Comparison of ENCODE assay signal across 8 cellular contexts in genomic region chr19:40365613-40366401, GRCh38. TPM values are rescaled to one million over a fixed set of nuclear protein-coding genes. Genes with fewer than 3 reads are reported as not detected.
DNase-seq lines count a peak whose midpoint lies in the region; ATAC-seq and TF ChIP-seq lines count a peak whose summit lies in the region.

No MANE protein-coding gene starts in this region.

- H3K9me3 ChIP-seq in cardiac muscle cell (ENCODE audit: low read depth) = no peaks in the 10 kb centered on the region
- H3K9me3 ChIP-seq in parathyroid adenoma (ENCODE audit: control insufficient read depth, low read length) = no peaks in the 10 kb centered on the region

- H3K27ac ChIP-seq in cardiac muscle cell (peak overlapping the region; percentile 89), parathyroid adenoma (no peak overlapping the region)

- peaks cover 2% of the 10 kb centered on the region for H3K36me3 Mint-ChIP-seq in activated naive CD8-positive, alpha-beta T cell treated with anti-CD3 and anti-CD28 coated beads for 36 hours

- peak overlapping the region; percentile 37 for H3K4me2 ChIP-seq in parathyroid adenoma (ENCODE audit: low read length)

- no peaks in the 10 kb centered on the region for H3K27me3 Mint-ChIP-seq in activated naive CD8-positive, alpha-beta T cell treated with anti-CD3 and anti-CD28 coated beads for 36 hours

- peak overlapping the region; percentile 42 for H3K4me3 Mint-ChIP-seq in activated naive CD8-positive, alpha-beta T cell treated with anti-CD3 and anti-CD28 coated beads for 36 hours

- H3K27ac Mint-ChIP-seq in activated naive CD8-positive, alpha-beta T cell treated with anti-CD3 and anti-CD28 coated beads for 36 hours = no peak overlapping the region

- H3K27me3 ChIP-seq in cardiac muscle cell (no peaks in the 10 kb centered on the region), parathyroid adenoma (ENCODE audit: control insufficient read depth, insufficient read depth, low read length) (no peaks in the 10 kb centered on the region)

- H2AFZ ChIP-seq in parathyroid adenoma = peak overlapping the region; percentile 72

- H3K4me3 ChIP-seq in GM12875 (ENCODE audit: low read depth, low read length) (peak overlapping the region; percentile 38), cardiac muscle cell (peak overlapping the region; percentile 41), parathyroid adenoma (ENCODE audit: low read depth, low read length) (no peak overlapping the region)

- no peak for TF ChIP-seq CTCF in GM12875 (IDR thresholded peaks at IDR 0.05; ENCODE audit: borderline replicate concordance, insufficient read depth, low read depth, low read length)
- no peak for TF ChIP-seq CTCF in cardiac muscle cell (IDR thresholded peaks at IDR 0.05; ENCODE audit: low read depth, low read length)
- TF ChIP-seq CTCF in parathyroid adenoma (IDR thresholded peaks at IDR 0.05) = no peak

- peaks cover 18% of the 10 kb centered on the region for H3K4me1 ChIP-seq in cardiac muscle cell (ENCODE audit: low read depth)
- peaks cover under 1% of the 10 kb centered on the region for H3K4me1 ChIP-seq in parathyroid adenoma

- H3K36me3 ChIP-seq in cardiac muscle cell (peaks cover 27% of the 10 kb centered on the region), parathyroid adenoma (ENCODE audit: control insufficient read depth, insufficient read depth, low read length) (no peaks in the 10 kb centered on the region)

- peak; percentile 50 to 54 for DNase-seq in NOMO-1 (lab: John Stamatoyannopoulos, UW; ENCODE audit: unreplicated experiment in 2 of 2)
- peak; percentile 50 for DNase-seq in activated naive CD8-positive, alpha-beta T cell treated with anti-CD3 and anti-CD28 coated beads for 36 hours
- peak; percentile 82 to 89 for DNase-seq in cardiac muscle cell (ENCODE audit: low read depth in 1 of 2, low spot score in 1 of 2)
- peak; percentile 84 for DNase-seq in ureter (ENCODE audit: low spot score)
- DNase-seq in SW480 (ENCODE audit: low spot score) = no peak

- H3K4me1 Mint-ChIP-seq in activated naive CD8-positive, alpha-beta T cell treated with anti-CD3 and anti-CD28 coated beads for 36 hours = peaks cover 14% of the 10 kb centered on the region

- no peaks in the 10 kb centered on the region for H3K9me3 Mint-ChIP-seq in activated naive CD8-positive, alpha-beta T cell treated with anti-CD3 and anti-CD28 coated beads for 36 hours

- no peak overlapping the region for H3K9ac ChIP-seq in parathyroid adenoma

- H3K79me2 ChIP-seq in parathyroid adenoma = no peaks in the 10 kb centered on the region

- ATAC-seq in GM21381 (IDR thresholded peaks at IDR 0.05; ENCODE audit: unreplicated experiment) = no peak

RNA-seq across cellular contexts. Expression of gene PLD3, which starts 17.3 kb away (rescaled TPM):
- total RNA-seq in activated naive CD8-positive, alpha-beta T cell treated with anti-CD3 and anti-CD28 coated beads for 36 hours = 10 to 100 TPM; 41.8 to 44.2 TPM
- 833 and 875 TPM in 2 replicates for total RNA-seq in cardiac muscle cell
- 827 and 866 TPM in 2 replicates for polyA plus RNA-seq in cardiac muscle cell
- total RNA-seq in ureter = 137 TPM

RNA-seq across cellular contexts. Expression of gene C19orf47, which starts 17.6 kb away (rescaled TPM):
- 10 to 100 TPM; 26.1 to 28.1 TPM for total RNA-seq in activated naive CD8-positive, alpha-beta T cell treated with anti-CD3 and anti-CD28 coated beads for 36 hours
- total RNA-seq in cardiac muscle cell (16.4 and 35.7 TPM in 2 replicates), ureter (16.7 TPM)
- 20.3 and 21.2 TPM in 2 replicates for polyA plus RNA-seq in cardiac muscle cell

RNA-seq across cellular contexts. Expression of gene HIPK4, which starts 24.2 kb away (rescaled TPM):
- total RNA-seq in activated naive CD8-positive, alpha-beta T cell treated with anti-CD3 and anti-CD28 coated beads for 36 hours = not detected
- total RNA-seq in cardiac muscle cell = 0.12 and 0.18 TPM in 2 replicates
- 0.14 and 1.7 TPM in 2 replicates for polyA plus RNA-seq in cardiac muscle cell
- 0.34 TPM for total RNA-seq in ureter

RNA-seq across cellular contexts. Expression of gene PRX, which starts 47.4 kb away (rescaled TPM):
- under 1 TPM; 0.64 to 0.84 TPM for total RNA-seq in activated naive CD8-positive, alpha-beta T cell treated with anti-CD3 and anti-CD28 coated beads for 36 hours
- 4.3 and 9.1 TPM in 2 replicates for total RNA-seq in cardiac muscle cell
- polyA plus RNA-seq in cardiac muscle cell = 2.3 and 4.1 TPM in 2 replicates
- 3.2 TPM for total RNA-seq in ureter

RNA-seq across cellular contexts. Expression of gene SERTAD1, which starts 60.0 kb away (rescaled TPM):
- total RNA-seq in activated naive CD8-positive, alpha-beta T cell treated with anti-CD3 and anti-CD28 coated beads for 36 hours = 1 to 10 TPM; 10.0 TPM
- total RNA-seq in cardiac muscle cell = 14.4 and 18.8 TPM in 2 replicates
- 18.2 and 19.5 TPM in 2 replicates for polyA plus RNA-seq in cardiac muscle cell
- 8.9 TPM for total RNA-seq in ureter
